ENCODE assay signal across 16 cellular contexts in the genomic region with DNA sequence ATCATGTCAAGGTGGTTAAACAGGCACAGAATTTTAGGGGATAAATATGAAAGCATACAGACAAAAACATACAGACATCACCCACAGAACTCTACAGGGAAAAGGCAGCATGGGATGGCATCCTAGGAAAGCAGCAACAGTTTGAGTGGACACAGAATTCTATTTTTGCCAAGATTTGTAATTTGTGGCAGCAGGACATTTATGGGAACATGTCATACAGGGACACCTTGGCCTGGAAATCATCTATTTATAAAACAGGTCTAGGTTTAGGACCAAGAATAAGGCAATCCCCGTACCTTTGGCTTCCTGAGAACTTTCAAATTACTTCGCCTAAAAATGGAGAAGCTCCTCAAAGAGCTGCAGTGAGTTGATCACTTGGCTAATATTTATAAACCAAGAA. TPM values are rescaled to one million over a fixed set of nuclear protein-coding genes. Genes with fewer than 3 reads are reported as not detected.
A peak's percentile ranks its signal among the peaks of the same experiment; 100 is the strongest.
DNase-seq lines count a peak whose midpoint lies in the region; ATAC-seq and TF ChIP-seq lines count a peak whose summit lies in the region.
"Had no signal": no experiment of that assay in that cellular context is flagged by ENCODE, and none has a peak within 500 bp of the region (broad histone marks: within the 10 kb centered on the region; RNA-seq: fewer than 3 reads in every experiment).

No MANE protein-coding gene starts in this region.

- H3K9me3 ChIP-seq in RWPE2 (ENCODE audit: severe bottlenecking): no peaks in the 10 kb centered on the region
- no peaks in the 10 kb centered on the region for H3K9me3 ChIP-seq in SJCRH30 (replicated peaks)
- H3K9me3 ChIP-seq: MG63 had no signal

- peaks cover 7% of the 10 kb centered on the region; the same call in 1 of the 2 replicates for H3K36me3 ChIP-seq in RWPE2 (ENCODE audit: low read depth)
- H3K36me3 ChIP-seq in SJCRH30: no peaks in the 10 kb centered on the region
- H3K36me3 ChIP-seq: MG63 had no signal

- H3K27ac Mint-ChIP-seq in stimulated activated naive CD8-positive, alpha-beta T cell treated with anti-CD3 and anti-CD28 coated beads, Interleukin-15, Interleukin-2, amounts not matched to agents 100 ng/mL and 50 ng/mL, for 24 hours: peak overlapping the region; percentile 27
- peak overlapping the region in 1 of 2 donors; percentile 14 for H3K27ac Mint-ChIP-seq in stimulated activated naive CD8-positive, alpha-beta T cell treated with anti-CD3 and anti-CD28 coated beads, Interleukin-15, amount 100 ng/mL, for 72 hours
- H3K27ac Mint-ChIP-seq in endothelial cell (ENCODE audit: unreplicated experiment): peak overlapping the region; percentile 88

- H3K27me3 Mint-ChIP-seq in stimulated activated naive CD8-positive, alpha-beta T cell treated with anti-CD3 and anti-CD28 coated beads, Interleukin-15, Interleukin-2, amounts not matched to agents 100 ng/mL and 50 ng/mL, for 24 hours: no peaks in the 10 kb centered on the region
- no peaks in the 10 kb centered on the region for H3K27me3 Mint-ChIP-seq in stimulated activated naive CD8-positive, alpha-beta T cell treated with anti-CD3 and anti-CD28 coated beads, Interleukin-15, amount 100 ng/mL, for 72 hours
- peaks cover 3% of the 10 kb centered on the region for H3K27me3 Mint-ChIP-seq in endothelial cell (ENCODE audit: unreplicated experiment)

- no peaks in the 10 kb centered on the region for H3K9me3 Mint-ChIP-seq in stimulated activated naive CD8-positive, alpha-beta T cell treated with anti-CD3 and anti-CD28 coated beads, Interleukin-15, Interleukin-2, amounts not matched to agents 100 ng/mL and 50 ng/mL, for 24 hours
- H3K9me3 Mint-ChIP-seq in stimulated activated naive CD8-positive, alpha-beta T cell treated with anti-CD3 and anti-CD28 coated beads, Interleukin-15, amount 100 ng/mL, for 72 hours: no peaks in the 10 kb centered on the region
- no peaks in the 10 kb centered on the region for H3K9me3 Mint-ChIP-seq in endothelial cell (ENCODE audit: unreplicated experiment)

- H3K4me1 Mint-ChIP-seq in stimulated activated naive CD8-positive, alpha-beta T cell treated with anti-CD3 and anti-CD28 coated beads, Interleukin-15, Interleukin-2, amounts not matched to agents 100 ng/mL and 50 ng/mL, for 24 hours (ENCODE audit: low read depth): peaks cover 39% of the 10 kb centered on the region
- H3K4me1 Mint-ChIP-seq in stimulated activated naive CD8-positive, alpha-beta T cell treated with anti-CD3 and anti-CD28 coated beads, Interleukin-15, amount 100 ng/mL, for 72 hours: peaks cover 74% of the 10 kb centered on the region
- peaks cover 77% of the 10 kb centered on the region for H3K4me1 Mint-ChIP-seq in endothelial cell (ENCODE audit: unreplicated experiment)

- no peak for DNase-seq in stimulated activated naive CD8-positive, alpha-beta T cell treated with anti-CD3 and anti-CD28 coated beads, Interleukin-15, amount 100 ng/mL, for 72 hours
- no peak for DNase-seq in RWPE2 (ENCODE audit: low spot score)
- no peak for DNase-seq in endothelial cell (ENCODE audit: low spot score)
- no peak for DNase-seq in effector CD4-positive, alpha-beta T cell
- no peak for DNase-seq in SJCRH30
- DNase-seq in OCI-M2 (lab: John Stamatoyannopoulos, UW; ENCODE audit: unreplicated experiment): no peak
- DNase-seq: DMS153, EL, KG1, MG63, NCI-H1092 treated with DMSO at 0.1 percent for 48 hours, NCI-H187, NCI-H446 treated with DMSO at 0.1 percent for 48 hours, NCI-H748 treated with DMSO at 0.1 percent for 48 hours had no signal

- no peak for TF ChIP-seq CTCF in RWPE2 (IDR thresholded peaks at IDR 0.05; ENCODE audit: poor library complexity, severe bottlenecking)
- no peak for TF ChIP-seq CTCF in endothelial cell (IDR thresholded peaks at IDR 0.05; ENCODE audit: unreplicated experiment)

- H3K27me3 ChIP-seq in RWPE2 (ENCODE audit: insufficient read depth, poor library complexity, severe bottlenecking) (no peaks in the 10 kb centered on the region), SJCRH30 (no peaks in the 10 kb centered on the region)
- H3K27me3 ChIP-seq: MG63 had no signal

- ATAC-seq in stimulated activated naive CD8-positive, alpha-beta T cell treated with anti-CD3 and anti-CD28 coated beads, Interleukin-15, amount 100 ng/mL, for 72 hours: no peak
- no peak for ATAC-seq in RWPE2 (ENCODE audit: low read depth)

- H3K4me1 ChIP-seq in RWPE2 (ENCODE audit: insufficient read depth, poor library complexity, severe bottlenecking): peaks cover 50% of the 10 kb centered on the region
- H3K4me1 ChIP-seq in SJCRH30: peaks cover 16% of the 10 kb centered on the region; the same call in 1 of the 2 replicates

- H3K27ac ChIP-seq in RWPE2 (ENCODE audit: poor library complexity, severe bottlenecking) (peak overlapping the region; percentile 98), SJCRH30 (no peak overlapping the region)
- H3K27ac ChIP-seq: PC-9 had no signal

- no peak overlapping the region for H3K4me3 Mint-ChIP-seq in stimulated activated naive CD8-positive, alpha-beta T cell treated with anti-CD3 and anti-CD28 coated beads, Interleukin-15, Interleukin-2, amounts not matched to agents 100 ng/mL and 50 ng/mL, for 24 hours
- no peak overlapping the region for H3K4me3 Mint-ChIP-seq in stimulated activated naive CD8-positive, alpha-beta T cell treated with anti-CD3 and anti-CD28 coated beads, Interleukin-15, amount 100 ng/mL, for 72 hours
- peak overlapping the region; percentile 82 for H3K4me3 Mint-ChIP-seq in endothelial cell (ENCODE audit: unreplicated experiment)

- H3K4me3 ChIP-seq in RWPE2 (ENCODE audit: severe bottlenecking): no peak overlapping the region
- H3K4me3 ChIP-seq in SJCRH30: no peak overlapping the region
- H3K4me3 ChIP-seq: MG63, PC-9 had no signal

- H3K36me3 Mint-ChIP-seq in stimulated activated naive CD8-positive, alpha-beta T cell treated with anti-CD3 and anti-CD28 coated beads, Interleukin-15, Interleukin-2, amounts not matched to agents 100 ng/mL and 50 ng/mL, for 24 hours (ENCODE audit: low read depth): no peaks in the 10 kb centered on the region
- peaks cover 15% of the 10 kb centered on the region for H3K36me3 Mint-ChIP-seq in endothelial cell (ENCODE audit: low read depth, unreplicated experiment)

RNA-seq across cellular contexts. Expression of gene ARHGAP18, which starts 17.5 kb away (rescaled TPM):
- total RNA-seq in endothelial cell (ENCODE audit: unreplicated experiment): 102 TPM
- total RNA-seq in SJCRH30 (2014; rRNA removed; shearing (Covaris generic)): 14.1 and 14.6 TPM in 2 replicates
